11 cellular contexts compared by ENCODE assay signal in genomic region chr3:195187609-195188529, GRCh38.
DNase-seq lines count a peak whose midpoint lies in the region; ATAC-seq and TF ChIP-seq lines count a peak whose summit lies in the region.
"Had no signal": no experiment of that assay in that cellular context is flagged by ENCODE, and none has a peak within 500 bp of the region (broad histone marks: within the 10 kb centered on the region; RNA-seq: fewer than 3 reads in every experiment).

No MANE protein-coding gene starts in this region.

- no peaks in the 10 kb centered on the region for H3K27me3 ChIP-seq in fibroblast of lung (ENCODE audit: control insufficient read depth, insufficient read depth, low read length)
- H3K27me3 ChIP-seq in neutrophil: no peaks in the 10 kb centered on the region
- H3K27me3 ChIP-seq: thyroid gland had no signal

- H3K9me3 ChIP-seq in fibroblast of lung (ENCODE audit: control insufficient read depth, insufficient read depth, low read depth, low read length) (no peaks in the 10 kb centered on the region), neutrophil (no peaks in the 10 kb centered on the region)
- H3K9me3 ChIP-seq: thyroid gland had no signal

- no peak overlapping the region for H2AFZ ChIP-seq in fibroblast of lung (ENCODE audit: low read length)

- DNase-seq in GM03348 (ENCODE audit: low spot score) (peak; percentile 63), SK-MEL-5 (ENCODE audit: low read depth, low spot score) (peak; percentile 38), fibroblast of lung (ENCODE audit: low read depth in 2 of 2) (peak; percentile 54 to 73), LoVo (ENCODE audit: low spot score) (no peak), GM19240 (ENCODE audit: insufficient read length, low spot score) (no peak)
- no peak for DNase-seq in activated effector memory CD4-positive, alpha-beta T cell treated with anti-CD3 and anti-CD28 coated beads, Interleukin-2, amount 50 U/mL, for 16 hours
- DNase-seq: NCI-H446, thyroid gland had no signal

- H3K79me2 ChIP-seq in fibroblast of lung (ENCODE audit: control insufficient read depth, insufficient read depth, low read length): peaks cover 3% of the 10 kb centered on the region

- H3K4me3 ChIP-seq in fibroblast of lung (replicated peaks in 1 of 4; ENCODE audit: control extremely low read depth in 1 of 4, insufficient read depth in 1 of 4, low read depth in 3 of 4, low read length in 4 of 4): no peak overlapping the region
- H3K4me3 ChIP-seq in neutrophil (ENCODE audit: low read depth in 1 of 2, low read length in 1 of 2): no peak overlapping the region
- H3K4me3 ChIP-seq: coronary artery, thyroid gland had no signal

- H3K4me2 ChIP-seq in fibroblast of lung (ENCODE audit: extremely low read depth, insufficient read depth, low read length): peak overlapping the region; percentile 53

- TF ChIP-seq CTCF in fibroblast of lung (conservative IDR thresholded peaks at IDR 0.05 in 1 of 2, IDR thresholded peaks at IDR 0.05 in 1 of 2; ENCODE audit: low read depth in 1 of 2, low read length in 2 of 2) (no peak), neutrophil (IDR thresholded peaks at IDR 0.05) (no peak)

- peak overlapping the region; percentile 88 for H3K27ac ChIP-seq in fibroblast of lung (ENCODE audit: insufficient read depth, low read length)
- peak overlapping the region; percentile 6 for H3K27ac ChIP-seq in neutrophil
- H3K27ac ChIP-seq: coronary artery, thyroid gland had no signal

- in situ Hi-C loops in SK-MEL-5 (cut with HindIII; ENCODE audit: low pct_unique_long_range_greater_than_20kb, low sequenced_read_pairs): no loop called here

- peak overlapping the region; percentile 3 for H3K9ac ChIP-seq in fibroblast of lung (ENCODE audit: insufficient read depth, low read length)

- no peaks in the 10 kb centered on the region for H4K20me1 ChIP-seq in fibroblast of lung (ENCODE audit: control insufficient read depth, extremely low read depth, insufficient read depth, low read length)

- H3K4me1 ChIP-seq in fibroblast of lung (ENCODE audit: control insufficient read depth, extremely low read depth, insufficient read depth, low read length) (peaks cover 13% of the 10 kb centered on the region), neutrophil (ENCODE audit: control insufficient read depth in 1 of 2, insufficient read depth in 1 of 2, low read depth in 1 of 2, low read length in 1 of 2) (peaks cover 22 to 30% of the 10 kb centered on the region in 2 experiments)

- no peaks in the 10 kb centered on the region for H3K36me3 ChIP-seq in fibroblast of lung (ENCODE audit: control insufficient read depth, insufficient read depth, low read length)
- no peaks in the 10 kb centered on the region for H3K36me3 ChIP-seq in neutrophil
- H3K36me3 ChIP-seq: thyroid gland had no signal

- ATAC-seq in GM19395 (IDR thresholded peaks at IDR 0.05; ENCODE audit: unreplicated experiment): no peak

Comparison
In these comparisons a context has a peak if more than half of its experiments do, and no peak if none do; other contexts are left out.
1. DNase-seq: peak in GM03348 (single experiment), SK-MEL-5 (single experiment) and fibroblast of lung (2 of 2); none in LoVo (single experiment), GM19240 (single experiment) and activated effector memory CD4-positive, alpha-beta T cell treated with anti-CD3 and anti-CD28 coated beads, Interleukin-2, amount 50 U/mL, for 16 hours (single experiment).